In the genomic region with DNA sequence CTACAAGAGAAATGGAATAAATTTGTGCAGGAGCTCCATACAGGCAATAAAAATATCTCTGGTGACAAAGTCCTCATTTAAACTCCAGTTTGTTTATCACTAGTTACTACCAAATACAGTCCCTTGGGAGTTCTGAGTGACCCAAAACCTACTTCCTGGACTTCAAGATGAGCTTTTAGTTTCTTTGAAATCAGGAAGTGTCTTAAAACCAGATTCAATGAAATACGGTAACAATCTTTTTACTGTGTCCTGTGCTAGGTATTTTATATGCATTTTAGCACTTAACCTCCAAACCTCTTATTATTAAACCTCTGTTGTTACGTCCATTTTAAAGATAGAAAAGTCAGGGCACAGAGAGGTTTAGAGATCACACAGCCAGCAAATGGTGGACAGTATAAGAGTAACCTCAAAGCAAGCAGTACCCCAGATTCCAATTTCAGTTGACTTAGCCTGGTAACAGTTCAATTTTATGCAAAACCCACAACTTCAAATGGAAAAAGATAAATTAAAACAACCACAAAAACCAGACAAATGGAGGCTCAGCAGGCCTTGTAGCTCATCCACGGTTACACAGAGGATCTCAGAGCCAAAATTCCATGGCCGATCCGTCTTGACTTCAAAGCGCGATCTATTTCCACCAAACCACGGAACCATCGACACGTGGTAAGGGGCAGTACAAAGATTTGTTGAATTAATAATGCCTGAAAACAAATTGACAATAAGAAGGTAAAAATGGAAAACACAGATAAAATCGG, we compare ENCODE assay signal across 8 cellular contexts. TPM values are rescaled to one million over a fixed set of nuclear protein-coding genes. Genes with fewer than 3 reads are reported as not detected.
DNase-seq lines count a peak whose midpoint lies in the region; ATAC-seq and TF ChIP-seq lines count a peak whose summit lies in the region.

No MANE protein-coding gene starts in this region.

- TSS peak; percentile 66 for BruUV-seq in Calu3 (replicated peaks; lab: Mats Ljungman, UMichigan)

- intact Hi-C loops in Calu3 (cut with micrococcal nuclease; ENCODE audit: unreplicated experiment) (no loop called here), prostate gland (cut with DNase I) (no loop called here)

- H3K36me3 Mint-ChIP-seq in Calu3 (ENCODE audit: insufficient read depth, unreplicated experiment) = peaks cover 68% of the 10 kb centered on the region
- H3K36me3 Mint-ChIP-seq in activated T-cell treated with anti-CD3 and anti-CD28 coated beads, Interleukin-2, amount 50 U/mL, for 4 hours (ENCODE audit: insufficient read depth) = peaks cover 29% of the 10 kb centered on the region

- no peaks in the 10 kb centered on the region for H3K27me3 ChIP-seq in prostate gland (replicated peaks; ENCODE audit: insufficient read depth)

- WGBS in prostate gland = under 1% methylated on average over 11 of the region's 11 CpGs

- H3K27ac Mint-ChIP-seq in Calu3 (ENCODE audit: unreplicated experiment) = peak overlapping the region; percentile 99

- H3K27me3 Mint-ChIP-seq in Calu3 (ENCODE audit: unreplicated experiment) = no peaks in the 10 kb centered on the region
- H3K27me3 Mint-ChIP-seq in activated T-cell treated with anti-CD3 and anti-CD28 coated beads, Interleukin-2, amount 50 U/mL, for 4 hours (ENCODE audit: low read depth) = no peaks in the 10 kb centered on the region

- DNase-seq in Calu3 = no peak
- peak; percentile 52 for DNase-seq in KBM-7
- peak; percentile 7 for DNase-seq in activated T-cell treated with anti-CD3 and anti-CD28 coated beads, Interleukin-2, amount 50 U/mL, for 4 hours
- DNase-seq in fibroblast of the aortic adventitia (ENCODE audit: low read depth) = peak; percentile 55
- no peak for DNase-seq in prostate gland (ENCODE audit: low spot score)
- DNase-seq in SHP77 treated with DMSO at 0.1 percent for 48 hours (lab: John Stamatoyannopoulos, UW) = no peak
- DNase-seq in iPS-NIHi7 (ENCODE audit: extremely low spot score) = no peak

- peaks cover 23% of the 10 kb centered on the region for H3K4me1 Mint-ChIP-seq in Calu3 (ENCODE audit: low read depth, unreplicated experiment)
- H3K4me1 Mint-ChIP-seq in activated T-cell treated with anti-CD3 and anti-CD28 coated beads, Interleukin-2, amount 50 U/mL, for 4 hours (ENCODE audit: low read depth) = peaks cover 41% of the 10 kb centered on the region

- in situ Hi-C loops in KBM-7 (cut with MboI; ENCODE audit: low pct_unique_long_range_greater_than_20kb, low sequenced_read_pairs) = no loop called here

- no peak for TF ChIP-seq POLR2A in prostate gland (IDR thresholded peaks at IDR 0.05)
- no peak for TF ChIP-seq POLR2A in GM18505 (IDR thresholded peaks at IDR 0.05; ENCODE audit: borderline replicate concordance, extremely low read depth, insufficient read depth, insufficient read length)

- no peaks in the 10 kb centered on the region for H3K9me3 Mint-ChIP-seq in Calu3 (ENCODE audit: low read depth, unreplicated experiment)
- no peaks in the 10 kb centered on the region for H3K9me3 Mint-ChIP-seq in activated T-cell treated with anti-CD3 and anti-CD28 coated beads, Interleukin-2, amount 50 U/mL, for 4 hours

- H3K27ac ChIP-seq in prostate gland = peak overlapping the region; percentile 97 to 99

- H3K4me3 Mint-ChIP-seq in Calu3 (ENCODE audit: low read depth, unreplicated experiment) = peak overlapping the region; percentile 71
- H3K4me3 Mint-ChIP-seq in activated T-cell treated with anti-CD3 and anti-CD28 coated beads, Interleukin-2, amount 50 U/mL, for 4 hours = peak overlapping the region; percentile 100

- peak overlapping the region; percentile 83 for H3K4me3 ChIP-seq in fibroblast of the aortic adventitia (ENCODE audit: low read depth, low read length)
- H3K4me3 ChIP-seq in prostate gland = peak overlapping the region; percentile 82 to 93

- TF ChIP-seq CTCF in Calu3 (IDR thresholded peaks at IDR 0.05; ENCODE audit: unreplicated experiment) (no peak), fibroblast of the aortic adventitia (IDR thresholded peaks at IDR 0.05; ENCODE audit: insufficient read depth, low read length) (no peak), prostate gland (IDR thresholded peaks at IDR 0.05) (no peak)

- CTCF ChIA-PET in Calu3 (lab: Charles Lee) = interaction anchor here (0.6 to 3.2 kb wide), 5 partner anchors 11 to 315 kb away, joined by 3 to 25 read pairs (median 4); no protein-coding TSS in a partner anchor

- no peaks in the 10 kb centered on the region for H3K9me3 ChIP-seq in prostate gland

- H3K36me3 ChIP-seq in prostate gland = no peaks in the 10 kb centered on the region

- peaks cover 3% of the 10 kb centered on the region for H3K4me1 ChIP-seq in prostate gland (replicated peaks)

- ATAC-seq in activated T-cell treated with anti-CD3 and anti-CD28 coated beads, Interleukin-2, amount 50 U/mL, for 4 hours = no peak
- ATAC-seq in GM18505 (IDR thresholded peaks at IDR 0.05; ENCODE audit: unreplicated experiment) = no peak

RNA-seq across cellular contexts. Expression of gene KCMF1, which starts 1.3 kb away (rescaled TPM):
- total RNA-seq in Calu3 (2022) = 68.0 and 69.8 TPM in 2 replicates
- total RNA-seq in activated T-cell treated with anti-CD3 and anti-CD28 coated beads, Interleukin-2, amount 50 U/mL, for 4 hours = 100 to 1,000 TPM; 131 to 153 (median 137) TPM
- total RNA-seq in fibroblast of the aortic adventitia (ENCODE audit: low replicate concordance) = 28.5 and 64.5 TPM in 2 replicates
- total RNA-seq in prostate gland = 10 to 100 TPM; 20.5 to 33.1 TPM

Comparison
In these comparisons a context has a peak if more than half of its experiments do, and no peak if none do; other contexts are left out.
1. DNase-seq: peak in KBM-7 (single experiment), activated T-cell treated with anti-CD3 and anti-CD28 coated beads, Interleukin-2, amount 50 U/mL, for 4 hours (single experiment) and fibroblast of the aortic adventitia (single experiment); none in Calu3 (single experiment), prostate gland (single experiment), SHP77 treated with DMSO at 0.1 percent for 48 hours (single experiment) and iPS-NIHi7 (single experiment).